ENCODE assay signal across 14 cellular contexts in genomic region chr10:131547129-131547799, GRCh38.
DNase-seq lines count a peak whose midpoint lies in the region; ATAC-seq and TF ChIP-seq lines count a peak whose summit lies in the region.
"Had no signal": no experiment of that assay in that cellular context is flagged by ENCODE, and none has a peak within 500 bp of the region (broad histone marks: within the 10 kb centered on the region; RNA-seq: fewer than 3 reads in every experiment).

No MANE protein-coding gene starts in this region.

- H3K4me3 Mint-ChIP-seq in endodermal cell: no peak overlapping the region
- no peak overlapping the region for H3K4me3 Mint-ChIP-seq in stimulated activated effector memory CD8-positive, alpha-beta T cell treated with anti-CD3 and anti-CD28 coated beads, Interleukin-12 subunit alpha, Interleukin-12 subunit beta, amount 100 ng/mL, for 72 hours
- H3K4me3 Mint-ChIP-seq: B cell; CD4-positive, alpha-beta T cell had no signal

- ATAC-seq in RWPE2 (ENCODE audit: low read depth) (peak; percentile 51; the same call in 1 of the 3 replicates), GM19023 (IDR thresholded peaks at IDR 0.05; ENCODE audit: unreplicated experiment) (no peak)
- ATAC-seq in stimulated activated effector memory CD8-positive, alpha-beta T cell treated with anti-CD3 and anti-CD28 coated beads, Interleukin-12 subunit alpha, Interleukin-12 subunit beta, amount 100 ng/mL, for 72 hours: peak; percentile 9

- no peak for TF ChIP-seq POLR2A in prostate gland (IDR thresholded peaks at IDR 0.05)

- H3K36me3 Mint-ChIP-seq in endodermal cell (ENCODE audit: low read depth): no peaks in the 10 kb centered on the region
- no peaks in the 10 kb centered on the region for H3K36me3 Mint-ChIP-seq in stimulated activated effector memory CD8-positive, alpha-beta T cell treated with anti-CD3 and anti-CD28 coated beads, Interleukin-12 subunit alpha, Interleukin-12 subunit beta, amount 100 ng/mL, for 72 hours

- peak overlapping the region; percentile 41 for H3K27ac Mint-ChIP-seq in endodermal cell
- H3K27ac Mint-ChIP-seq in stimulated activated effector memory CD8-positive, alpha-beta T cell treated with anti-CD3 and anti-CD28 coated beads, Interleukin-12 subunit alpha, Interleukin-12 subunit beta, amount 100 ng/mL, for 72 hours: no peak overlapping the region
- H3K27ac Mint-ChIP-seq: B cell; CD4-positive, alpha-beta T cell had no signal

- H3K27me3 ChIP-seq in RWPE2 (ENCODE audit: insufficient read depth, poor library complexity, severe bottlenecking) (no peaks in the 10 kb centered on the region), endodermal cell (ENCODE audit: control insufficient read depth, insufficient read depth, low read length, poor library complexity, severe bottlenecking) (no peaks in the 10 kb centered on the region), prostate gland (replicated peaks; ENCODE audit: insufficient read depth) (no peaks in the 10 kb centered on the region)

- H3K27ac ChIP-seq in RWPE2 (ENCODE audit: poor library complexity, severe bottlenecking): no peak overlapping the region
- H3K27ac ChIP-seq in endodermal cell (ENCODE audit: low read depth, low read length): no peak overlapping the region
- H3K27ac ChIP-seq in prostate gland: no peak overlapping the region

- H3K9me3 ChIP-seq in RWPE2 (ENCODE audit: severe bottlenecking) (no peaks in the 10 kb centered on the region), endodermal cell (ENCODE audit: control insufficient read depth, low read length) (no peaks in the 10 kb centered on the region), prostate gland (no peaks in the 10 kb centered on the region)

- H3K36me3 ChIP-seq in RWPE2 (ENCODE audit: low read depth) (no peaks in the 10 kb centered on the region), endodermal cell (ENCODE audit: control insufficient read depth, insufficient read depth, low read length) (no peaks in the 10 kb centered on the region), prostate gland (no peaks in the 10 kb centered on the region)

- H3K27me3 Mint-ChIP-seq in endodermal cell (ENCODE audit: insufficient read depth): no peaks in the 10 kb centered on the region

- DNase-seq in LoVo (ENCODE audit: low spot score) (peak; percentile 8), RWPE2 (ENCODE audit: low spot score) (no peak), endodermal cell (no peak), HK-2 (ENCODE audit: unreplicated experiment) (no peak), prostate gland (ENCODE audit: low spot score) (no peak), NOMO-1 treated with dmso at 0.1 percent for 144 hours (lab: John Stamatoyannopoulos, UW; ENCODE audit: unreplicated experiment) (no peak)
- DNase-seq in stimulated activated effector memory CD8-positive, alpha-beta T cell treated with anti-CD3 and anti-CD28 coated beads, Interleukin-12 subunit alpha, Interleukin-12 subunit beta, amount 100 ng/mL, for 72 hours (ENCODE audit: low spot score in 2 of 2): no peak
- DNase-seq: ACHN; C1 segment of cervical spinal cord; CD4-positive, alpha-beta T cell; DMS79 treated with DMSO at 0.1 percent for 48 hours; EL had no signal

- no peak overlapping the region for H3K4me3 ChIP-seq in RWPE2 (ENCODE audit: severe bottlenecking)
- no peak overlapping the region for H3K4me3 ChIP-seq in endodermal cell (ENCODE audit: low read length)
- no peak overlapping the region for H3K4me3 ChIP-seq in prostate gland

- H3K4me1 ChIP-seq in RWPE2 (ENCODE audit: insufficient read depth, poor library complexity, severe bottlenecking): no peaks in the 10 kb centered on the region
- H3K4me1 ChIP-seq in endodermal cell (ENCODE audit: control insufficient read depth, insufficient read depth, low read length): no peaks in the 10 kb centered on the region
- no peaks in the 10 kb centered on the region for H3K4me1 ChIP-seq in prostate gland (replicated peaks)

- TF ChIP-seq CTCF in RWPE2 (IDR thresholded peaks at IDR 0.05; ENCODE audit: poor library complexity, severe bottlenecking) (no peak), endodermal cell (conservative IDR thresholded peaks at IDR 0.05) (no peak), prostate gland (IDR thresholded peaks at IDR 0.05) (no peak)

- intact Hi-C loops in prostate gland (cut with DNase I): no loop called here

- H3K9me3 Mint-ChIP-seq in endodermal cell: no peaks in the 10 kb centered on the region
- no peaks in the 10 kb centered on the region for H3K9me3 Mint-ChIP-seq in stimulated activated effector memory CD8-positive, alpha-beta T cell treated with anti-CD3 and anti-CD28 coated beads, Interleukin-12 subunit alpha, Interleukin-12 subunit beta, amount 100 ng/mL, for 72 hours
- H3K9me3 Mint-ChIP-seq: CD4-positive, alpha-beta T cell had no signal

- H3K9ac ChIP-seq in endodermal cell (ENCODE audit: extremely low read depth, low read length, poor library complexity, severe bottlenecking): no peak overlapping the region

- peaks cover 5% of the 10 kb centered on the region for H3K4me1 Mint-ChIP-seq in endodermal cell
- H3K4me1 Mint-ChIP-seq in stimulated activated effector memory CD8-positive, alpha-beta T cell treated with anti-CD3 and anti-CD28 coated beads, Interleukin-12 subunit alpha, Interleukin-12 subunit beta, amount 100 ng/mL, for 72 hours: no peaks in the 10 kb centered on the region
- H3K4me1 Mint-ChIP-seq: B cell had no signal

- 88% methylated on average over 5 to 8 of the region's 8 CpGs for WGBS in endodermal cell (ENCODE audit: insufficient coverage in 1 of 2, insufficient read length in 1 of 2), 2 experiments
- WGBS in prostate gland: 90% methylated on average over 8 of the region's 8 CpGs
